Comparison of ENCODE assay signal across 9 cellular contexts in genomic region chr9:35945341-35946018, GRCh38. TPM values are rescaled to one million over a fixed set of nuclear protein-coding genes. Genes with fewer than 3 reads are reported as not detected.
A peak's percentile ranks its signal among the peaks of the same experiment; 100 is the strongest.
DNase-seq lines count a peak whose midpoint lies in the region; ATAC-seq and TF ChIP-seq lines count a peak whose summit lies in the region.
"Had no signal": no experiment of that assay in that cellular context is flagged by ENCODE, and none has a peak within 500 bp of the region (broad histone marks: within the 10 kb centered on the region; RNA-seq: fewer than 3 reads in every experiment).

No MANE protein-coding gene starts in this region.

- no peaks in the 10 kb centered on the region for H3K9me3 Mint-ChIP-seq in CD4-positive, alpha-beta T cell
- H3K9me3 Mint-ChIP-seq in naive thymus-derived CD4-positive, alpha-beta T cell, result no peaks in the 10 kb centered on the region

- H3K27ac ChIP-seq in CD4-positive, alpha-beta T cell (ENCODE audit: low read depth, low read length), result no peak overlapping the region
- H3K27ac ChIP-seq in naive thymus-derived CD4-positive, alpha-beta T cell (ENCODE audit: low read depth, low read length), result no peak overlapping the region

- peak overlapping the region; percentile 57 for H3K4me3 Mint-ChIP-seq in CD4-positive, alpha-beta T cell
- H3K4me3 Mint-ChIP-seq in naive thymus-derived CD4-positive, alpha-beta T cell, result peak overlapping the region in 9 of 10 donors; percentile 4 to 70 (median 49)
- H3K4me3 Mint-ChIP-seq: activated naive CD8-positive, alpha-beta T cell had no signal

- H3K27me3 ChIP-seq in CD4-positive, alpha-beta T cell (ENCODE audit: control insufficient read depth, insufficient read depth, low read length), result no peaks in the 10 kb centered on the region
- H3K27me3 ChIP-seq in naive thymus-derived CD4-positive, alpha-beta T cell (ENCODE audit: control insufficient read depth in 2 of 2, insufficient read depth in 2 of 2, low read length in 2 of 2), result no peaks in the 10 kb centered on the region

- no peaks in the 10 kb centered on the region for H3K9me3 ChIP-seq in CD4-positive, alpha-beta T cell (ENCODE audit: control insufficient read depth, low read length)
- no peaks in the 10 kb centered on the region for H3K9me3 ChIP-seq in naive thymus-derived CD4-positive, alpha-beta T cell (ENCODE audit: control insufficient read depth in 2 of 3, low read length in 3 of 3)

- POLR2A ChIA-PET in CD4-positive, alpha-beta T cell (lab: Charles Lee), result interaction anchor here (1.0 to 1.2 kb wide), 2 partner anchors 34 to 326 kb away, joined by 3 to 6 read pairs; no protein-coding TSS in a partner anchor
- POLR2A ChIA-PET in naive thymus-derived CD4-positive, alpha-beta T cell (lab: Charles Lee), result interaction anchor here (0.5 to 1.2 kb wide), 4 partner anchors 10 to 1310 kb away, joined by 3 to 4 read pairs (median 4); no protein-coding TSS in a partner anchor

- H3K4me1 ChIP-seq in naive thymus-derived CD4-positive, alpha-beta T cell (ENCODE audit: control insufficient read depth in 2 of 2, insufficient read depth in 2 of 2, low read length in 2 of 2), result peaks cover 9 to 71% of the 10 kb centered on the region in 2 donors

- no peak overlapping the region for H3K27ac Mint-ChIP-seq in CD4-positive, alpha-beta T cell
- H3K27ac Mint-ChIP-seq in naive thymus-derived CD4-positive, alpha-beta T cell, result peak overlapping the region in 8 of 9 donors; percentile 41 to 82 (median 60)
- H3K27ac Mint-ChIP-seq: activated naive CD8-positive, alpha-beta T cell had no signal

- no peaks in the 10 kb centered on the region for H3K36me3 ChIP-seq in naive thymus-derived CD4-positive, alpha-beta T cell (ENCODE audit: control insufficient read depth in 2 of 3, insufficient read depth in 3 of 3, low read length in 3 of 3)

- no peaks in the 10 kb centered on the region for H3K27me3 Mint-ChIP-seq in CD4-positive, alpha-beta T cell
- peaks cover 0 to 11% (median 0%) of the 10 kb centered on the region in 5 donors for H3K27me3 Mint-ChIP-seq in naive thymus-derived CD4-positive, alpha-beta T cell
- H3K27me3 Mint-ChIP-seq: activated naive CD8-positive, alpha-beta T cell had no signal

- TF ChIP-seq CTCF in CD4-positive, alpha-beta T cell (IDR thresholded peaks at IDR 0.05), result peak; percentile 93

- intact Hi-C loops in CD4-positive, alpha-beta T cell (cut with DNase I, micrococcal nuclease), result loop anchor here (1.0 kb wide), 1 partner anchor 42 kb away; no protein-coding TSS in a partner anchor
- intact Hi-C loops in naive thymus-derived CD4-positive, alpha-beta T cell (cut with micrococcal nuclease), result loop anchor here (1.0 kb wide), 1 partner anchor 42 kb away; no protein-coding TSS in a partner anchor

- H3K36me3 Mint-ChIP-seq in CD4-positive, alpha-beta T cell (ENCODE audit: low read depth), result no peaks in the 10 kb centered on the region
- no peaks in the 10 kb centered on the region for H3K36me3 Mint-ChIP-seq in naive thymus-derived CD4-positive, alpha-beta T cell
- H3K36me3 Mint-ChIP-seq: activated naive CD8-positive, alpha-beta T cell had no signal

- no peak overlapping the region for H3K4me3 ChIP-seq in naive thymus-derived CD4-positive, alpha-beta T cell (ENCODE audit: low read length)

- peak; percentile 70 for ATAC-seq in CD4-positive, alpha-beta T cell (ENCODE audit: poor library complexity)
- ATAC-seq in esophagus mucosa (peak; percentile 69), HG02970 (IDR thresholded peaks at IDR 0.05; ENCODE audit: low FRiP score, unreplicated experiment) (no peak)
- ATAC-seq in naive thymus-derived CD4-positive, alpha-beta T cell, result peak; percentile 86

- peaks cover 71% of the 10 kb centered on the region for H3K4me1 Mint-ChIP-seq in CD4-positive, alpha-beta T cell (ENCODE audit: low read depth)
- peaks cover 19 to 76% (median 72%) of the 10 kb centered on the region in 7 donors for H3K4me1 Mint-ChIP-seq in naive thymus-derived CD4-positive, alpha-beta T cell

- CTCF ChIA-PET in CD4-positive, alpha-beta T cell (lab: Charles Lee), result interaction anchor here (1.0 to 3.9 kb wide), 4 partner anchors 9 to 63 kb away, joined by 3 to 24 read pairs (median 4); no protein-coding TSS in a partner anchor
- CTCF ChIA-PET in naive thymus-derived CD4-positive, alpha-beta T cell (lab: Charles Lee), result interaction anchor here (0.6 to 3.9 kb wide), 23 partner anchors 9 to 1536 kb away, joined by 3 to 80 read pairs (median 5); partner anchors contain the start of genes HRCT1 and SPAAR

- peak; percentile 42 to 69 (median 56) for DNase-seq in CD4-positive, alpha-beta T cell
- DNase-seq in HPDE6-E6E7 (ENCODE audit: extremely low spot score) (peak; percentile 62), NOMO-1 treated with dmso at 0.1 percent for 144 hours (lab: John Stamatoyannopoulos, UW; ENCODE audit: unreplicated experiment) (peak; percentile 52), activated T-cell treated with anti-CD3 and anti-CD28 coated beads for 1 hour (ENCODE audit: low read depth) (peak; percentile 68)
- DNase-seq in naive thymus-derived CD4-positive, alpha-beta T cell, result peak; percentile 34 to 61 (median 55)
- DNase-seq in stimulated activated naive CD4-positive, alpha-beta T cell treated with Interleukin-2 at 50 U/mL for 16 hours (lab: John Stamatoyannopoulos, UW), result peak; percentile 59

RNA-seq across cellular contexts. Expression of gene OR2S2, which starts 12.5 kb away (rescaled TPM):
- total RNA-seq in CD4-positive, alpha-beta T cell, result not detected
- not detected for total RNA-seq in esophagus mucosa
- total RNA-seq in naive thymus-derived CD4-positive, alpha-beta T cell, result not detected
- polyA plus RNA-seq in naive thymus-derived CD4-positive, alpha-beta T cell, result not detected

RNA-seq across cellular contexts. Expression of gene SPAAR, which starts 36.2 kb away (rescaled TPM):
- total RNA-seq in CD4-positive, alpha-beta T cell, result not detected
- total RNA-seq in esophagus mucosa, result 0.16 TPM
- not detected for total RNA-seq in naive thymus-derived CD4-positive, alpha-beta T cell
- not detected for polyA plus RNA-seq in naive thymus-derived CD4-positive, alpha-beta T cell

RNA-seq across cellular contexts. Expression of gene HRCT1, which starts 39.5 kb away (rescaled TPM):
- not detected for total RNA-seq in CD4-positive, alpha-beta T cell
- 1.2 TPM for total RNA-seq in esophagus mucosa
- not detected for total RNA-seq in naive thymus-derived CD4-positive, alpha-beta T cell
- polyA plus RNA-seq in naive thymus-derived CD4-positive, alpha-beta T cell, result not detected
